2 cellular contexts compared by ENCODE assay signal in the genomic region with DNA sequence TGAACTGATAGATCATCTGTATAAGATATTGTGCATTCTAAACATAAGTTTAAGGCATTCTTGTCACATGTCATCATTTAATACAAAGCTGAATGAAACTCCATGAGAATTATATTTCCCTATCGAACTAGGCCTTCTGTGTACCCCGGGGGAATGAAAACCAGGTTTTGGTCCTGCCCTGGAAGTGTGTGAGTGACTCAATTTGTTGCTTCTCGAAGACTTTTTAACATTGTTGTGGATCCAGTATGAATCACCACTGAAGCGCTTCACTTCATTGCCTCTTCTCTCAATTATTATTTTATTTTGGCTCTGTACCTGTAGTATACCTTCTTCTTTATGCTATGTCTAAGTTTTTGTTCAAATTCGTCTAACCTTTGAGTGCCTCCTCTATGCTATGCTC.
TF ChIP-seq lines count a peak whose summit lies in the region.

No MANE protein-coding gene starts in this region.

TF ChIP-seq in SK-N-SH treated with all-trans-retinoic acid at 6 μM for 48 hours, 23 proteins besides CTCF, POLR2A, EP300 and RAD21 (continued from another document):
- TF ChIP-seq, protein P1, sequence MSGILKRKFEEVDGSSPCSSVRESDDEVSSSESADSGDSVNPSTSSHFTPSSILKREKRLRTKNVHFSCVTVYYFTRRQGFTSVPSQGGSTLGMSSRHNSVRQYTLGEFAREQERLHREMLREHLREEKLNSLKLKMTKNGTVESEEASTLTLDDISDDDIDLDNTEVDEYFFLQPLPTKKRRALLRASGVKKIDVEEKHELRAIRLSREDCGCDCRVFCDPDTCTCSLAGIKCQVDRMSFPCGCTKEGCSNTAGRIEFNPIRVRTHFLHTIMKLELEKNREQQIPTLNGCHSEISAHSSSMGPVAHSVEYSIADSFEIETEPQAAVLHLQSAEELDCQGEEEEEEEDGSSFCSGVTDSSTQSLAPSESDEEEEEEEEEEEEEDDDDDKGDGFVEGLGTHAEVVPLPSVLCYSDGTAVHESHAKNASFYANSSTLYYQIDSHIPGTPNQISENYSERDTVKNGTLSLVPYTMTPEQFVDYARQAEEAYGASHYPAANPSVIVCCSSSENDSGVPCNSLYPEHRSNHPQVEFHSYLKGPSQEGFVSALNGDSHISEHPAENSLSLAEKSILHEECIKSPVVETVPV (CRISPR knock-in tag; IDR thresholded peaks at IDR 0.05), result no peak
- TF ChIP-seq, protein P2, sequence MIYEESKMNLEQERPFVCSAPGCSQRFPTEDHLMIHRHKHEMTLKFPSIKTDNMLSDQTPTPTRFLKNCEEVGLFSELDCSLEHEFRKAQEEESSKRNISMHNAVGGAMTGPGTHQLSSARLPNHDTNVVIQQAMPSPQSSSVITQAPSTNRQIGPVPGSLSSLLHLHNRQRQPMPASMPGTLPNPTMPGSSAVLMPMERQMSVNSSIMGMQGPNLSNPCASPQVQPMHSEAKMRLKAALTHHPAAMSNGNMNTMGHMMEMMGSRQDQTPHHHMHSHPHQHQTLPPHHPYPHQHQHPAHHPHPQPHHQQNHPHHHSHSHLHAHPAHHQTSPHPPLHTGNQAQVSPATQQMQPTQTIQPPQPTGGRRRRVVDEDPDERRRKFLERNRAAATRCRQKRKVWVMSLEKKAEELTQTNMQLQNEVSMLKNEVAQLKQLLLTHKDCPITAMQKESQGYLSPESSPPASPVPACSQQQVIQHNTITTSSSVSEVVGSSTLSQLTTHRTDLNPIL (CRISPR knock-in tag; IDR thresholded peaks at IDR 0.05; ENCODE audit: low read depth), result no peak
- no peak for TF ChIP-seq BACH2 (CRISPR knock-in tag; IDR thresholded peaks at IDR 0.05; ENCODE audit: borderline replicate concordance)
- no peak for TF ChIP-seq ZFP3 (CRISPR knock-in tag; IDR thresholded peaks at IDR 0.05)
- TF ChIP-seq TOX (CRISPR knock-in tag; IDR thresholded peaks at IDR 0.05; ENCODE audit: borderline replicate concordance), result no peak
TF ChIP-seq in SK-N-SH treated with all-trans-retinoic acid at 6 μM for 48 hours: peak in this region for 0.

TF ChIP-seq in SK-N-SH, 30 proteins besides CTCF, POLR2A, EP300 and RAD21 (continued from another document):
- TF ChIP-seq, protein P3, sequence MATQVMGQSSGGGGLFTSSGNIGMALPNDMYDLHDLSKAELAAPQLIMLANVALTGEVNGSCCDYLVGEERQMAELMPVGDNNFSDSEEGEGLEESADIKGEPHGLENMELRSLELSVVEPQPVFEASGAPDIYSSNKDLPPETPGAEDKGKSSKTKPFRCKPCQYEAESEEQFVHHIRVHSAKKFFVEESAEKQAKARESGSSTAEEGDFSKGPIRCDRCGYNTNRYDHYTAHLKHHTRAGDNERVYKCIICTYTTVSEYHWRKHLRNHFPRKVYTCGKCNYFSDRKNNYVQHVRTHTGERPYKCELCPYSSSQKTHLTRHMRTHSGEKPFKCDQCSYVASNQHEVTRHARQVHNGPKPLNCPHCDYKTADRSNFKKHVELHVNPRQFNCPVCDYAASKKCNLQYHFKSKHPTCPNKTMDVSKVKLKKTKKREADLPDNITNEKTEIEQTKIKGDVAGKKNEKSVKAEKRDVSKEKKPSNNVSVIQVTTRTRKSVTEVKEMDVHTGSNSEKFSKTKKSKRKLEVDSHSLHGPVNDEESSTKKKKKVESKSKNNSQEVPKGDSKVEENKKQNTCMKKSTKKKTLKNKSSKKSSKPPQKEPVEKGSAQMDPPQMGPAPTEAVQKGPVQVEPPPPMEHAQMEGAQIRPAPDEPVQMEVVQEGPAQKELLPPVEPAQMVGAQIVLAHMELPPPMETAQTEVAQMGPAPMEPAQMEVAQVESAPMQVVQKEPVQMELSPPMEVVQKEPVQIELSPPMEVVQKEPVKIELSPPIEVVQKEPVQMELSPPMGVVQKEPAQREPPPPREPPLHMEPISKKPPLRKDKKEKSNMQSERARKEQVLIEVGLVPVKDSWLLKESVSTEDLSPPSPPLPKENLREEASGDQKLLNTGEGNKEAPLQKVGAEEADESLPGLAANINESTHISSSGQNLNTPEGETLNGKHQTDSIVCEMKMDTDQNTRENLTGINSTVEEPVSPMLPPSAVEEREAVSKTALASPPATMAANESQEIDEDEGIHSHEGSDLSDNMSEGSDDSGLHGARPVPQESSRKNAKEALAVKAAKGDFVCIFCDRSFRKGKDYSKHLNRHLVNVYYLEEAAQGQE (IDR thresholded peaks at IDR 0.05; ENCODE audit: low read depth, low read length), result no peak
- TF ChIP-seq SIN3A (IDR thresholded peaks at IDR 0.05; ENCODE audit: borderline replicate concordance, low read depth, low read length) (no peak), FOXJ3 (CRISPR knock-in tag; IDR thresholded peaks at IDR 0.05) (no peak), GATA2 (CRISPR knock-in tag; IDR thresholded peaks at IDR 0.05) (no peak)
- TF ChIP-seq, protein P4, sequence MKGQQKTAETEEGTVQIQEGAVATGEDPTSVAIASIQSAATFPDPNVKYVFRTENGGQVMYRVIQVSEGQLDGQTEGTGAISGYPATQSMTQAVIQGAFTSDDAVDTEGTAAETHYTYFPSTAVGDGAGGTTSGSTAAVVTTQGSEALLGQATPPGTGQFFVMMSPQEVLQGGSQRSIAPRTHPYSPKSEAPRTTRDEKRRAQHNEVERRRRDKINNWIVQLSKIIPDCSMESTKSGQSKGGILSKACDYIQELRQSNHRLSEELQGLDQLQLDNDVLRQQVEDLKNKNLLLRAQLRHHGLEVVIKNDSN (IDR thresholded peaks at IDR 0.05; ENCODE audit: borderline replicate concordance, low read depth), result no peak
- TF ChIP-seq, protein P5, sequence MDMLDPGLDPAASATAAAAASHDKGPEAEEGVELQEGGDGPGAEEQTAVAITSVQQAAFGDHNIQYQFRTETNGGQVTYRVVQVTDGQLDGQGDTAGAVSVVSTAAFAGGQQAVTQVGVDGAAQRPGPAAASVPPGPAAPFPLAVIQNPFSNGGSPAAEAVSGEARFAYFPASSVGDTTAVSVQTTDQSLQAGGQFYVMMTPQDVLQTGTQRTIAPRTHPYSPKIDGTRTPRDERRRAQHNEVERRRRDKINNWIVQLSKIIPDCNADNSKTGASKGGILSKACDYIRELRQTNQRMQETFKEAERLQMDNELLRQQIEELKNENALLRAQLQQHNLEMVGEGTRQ (IDR thresholded peaks at IDR 0.05; ENCODE audit: borderline replicate concordance, low read depth, low read length), result no peak
- TF ChIP-seq, protein P6, sequence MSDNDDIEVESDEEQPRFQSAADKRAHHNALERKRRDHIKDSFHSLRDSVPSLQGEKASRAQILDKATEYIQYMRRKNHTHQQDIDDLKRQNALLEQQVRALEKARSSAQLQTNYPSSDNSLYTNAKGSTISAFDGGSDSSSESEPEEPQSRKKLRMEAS (IDR thresholded peaks at IDR 0.05; ENCODE audit: low read depth), result no peak
- TF ChIP-seq, protein P7, sequence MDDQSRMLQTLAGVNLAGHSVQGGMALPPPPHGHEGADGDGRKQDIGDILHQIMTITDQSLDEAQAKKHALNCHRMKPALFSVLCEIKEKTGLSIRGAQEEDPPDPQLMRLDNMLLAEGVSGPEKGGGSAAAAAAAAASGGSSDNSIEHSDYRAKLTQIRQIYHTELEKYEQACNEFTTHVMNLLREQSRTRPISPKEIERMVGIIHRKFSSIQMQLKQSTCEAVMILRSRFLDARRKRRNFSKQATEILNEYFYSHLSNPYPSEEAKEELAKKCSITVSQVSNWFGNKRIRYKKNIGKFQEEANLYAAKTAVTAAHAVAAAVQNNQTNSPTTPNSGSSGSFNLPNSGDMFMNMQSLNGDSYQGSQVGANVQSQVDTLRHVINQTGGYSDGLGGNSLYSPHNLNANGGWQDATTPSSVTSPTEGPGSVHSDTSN (IDR thresholded peaks at IDR 0.05), result no peak
